In the genomic region with DNA sequence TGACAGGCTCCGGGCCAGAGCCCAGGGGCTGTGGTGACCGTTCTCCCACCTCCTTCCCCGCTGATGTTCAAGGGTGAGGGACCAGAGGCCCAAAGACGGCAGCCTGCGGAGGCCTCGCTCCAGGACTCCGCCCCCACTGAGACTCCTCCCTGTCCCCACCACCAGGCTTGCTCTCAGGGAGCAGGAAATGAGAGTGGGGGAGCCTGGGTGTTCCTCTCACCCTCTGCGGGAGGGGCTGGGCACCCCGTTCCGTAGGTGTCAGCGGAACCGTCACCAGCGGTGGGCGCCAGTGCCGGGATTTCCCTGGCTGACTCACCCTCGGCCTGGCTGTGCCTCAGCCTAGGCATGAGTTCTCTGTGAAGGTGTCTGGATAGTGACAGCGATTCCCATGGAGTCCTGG, we compare ENCODE assay signal across 8 cellular contexts. TPM values are rescaled to one million over a fixed set of nuclear protein-coding genes. Genes with fewer than 3 reads are reported as not detected.
DNase-seq lines count a peak whose midpoint lies in the region; ATAC-seq lines count a peak whose summit lies in the region.

No MANE protein-coding gene starts in this region.

- H3K4me3 Mint-ChIP-seq in activated CD8-positive, alpha-beta memory T cell treated with anti-CD3 and anti-CD28 coated beads, Interleukin-2, amount 10 ng/mL, durations not matched to agents 7 days and 5 days: no peak overlapping the region
- peak overlapping the region; percentile 29 to 63 for H3K4me3 Mint-ChIP-seq in stimulated activated naive B cell treated with anti-CD40 and anti-IgM and Interleukin-4, amounts not matched to agents 10 μg/mL and 1 μg/mL and 100 μg/mL, for 72 hours

- no peaks in the 10 kb centered on the region for H3K36me3 Mint-ChIP-seq in activated CD8-positive, alpha-beta memory T cell treated with anti-CD3 and anti-CD28 coated beads, Interleukin-2, amount 10 ng/mL, durations not matched to agents 7 days and 5 days
- no peaks in the 10 kb centered on the region for H3K36me3 Mint-ChIP-seq in stimulated activated naive B cell treated with anti-CD40 and anti-IgM and Interleukin-4, amounts not matched to agents 10 μg/mL and 1 μg/mL and 100 μg/mL, for 72 hours

- H3K27me3 ChIP-seq in MG63 (no peaks in the 10 kb centered on the region), muscle layer of duodenum (ENCODE audit: low read depth, low read length) (no peaks in the 10 kb centered on the region)
- no peaks in the 10 kb centered on the region for H3K27me3 ChIP-seq in effector memory CD4-positive, alpha-beta T cell (replicated peaks; ENCODE audit: control insufficient read depth, insufficient read depth, low read length, poor library complexity, severe bottlenecking)

- H3K4me1 Mint-ChIP-seq in activated CD8-positive, alpha-beta memory T cell treated with anti-CD3 and anti-CD28 coated beads, Interleukin-2, amount 10 ng/mL, durations not matched to agents 7 days and 5 days: peaks cover 27% of the 10 kb centered on the region
- peaks cover 15 to 21% of the 10 kb centered on the region in 2 donors for H3K4me1 Mint-ChIP-seq in stimulated activated naive B cell treated with anti-CD40 and anti-IgM and Interleukin-4, amounts not matched to agents 10 μg/mL and 1 μg/mL and 100 μg/mL, for 72 hours

- no peaks in the 10 kb centered on the region for H3K9me3 ChIP-seq in MG63
- no peaks in the 10 kb centered on the region for H3K9me3 ChIP-seq in effector memory CD4-positive, alpha-beta T cell (ENCODE audit: control insufficient read depth, low read length)
- H3K9me3 ChIP-seq in muscle layer of duodenum (ENCODE audit: control insufficient read depth in 1 of 2, low read length in 2 of 2): no peaks in the 10 kb centered on the region

- peak overlapping the region; percentile 72 for H3K27ac ChIP-seq in effector memory CD4-positive, alpha-beta T cell (ENCODE audit: insufficient read depth, low read length, poor library complexity, severe bottlenecking)
- H3K27ac ChIP-seq in muscle layer of duodenum (ENCODE audit: low read length): peak overlapping the region; percentile 76

- H3K4me1 ChIP-seq in effector memory CD4-positive, alpha-beta T cell (ENCODE audit: control insufficient read depth, insufficient read depth, low read length, poor library complexity, severe bottlenecking): peaks cover 26% of the 10 kb centered on the region
- H3K4me1 ChIP-seq in muscle layer of duodenum (ENCODE audit: control insufficient read depth in 1 of 2, insufficient read depth in 2 of 2, low read length in 2 of 2): peaks cover 35 to 62% of the 10 kb centered on the region in 2 donors

- peak overlapping the region; percentile 43 for H3K27ac Mint-ChIP-seq in activated CD8-positive, alpha-beta memory T cell treated with anti-CD3 and anti-CD28 coated beads, Interleukin-2, amount 10 ng/mL, durations not matched to agents 7 days and 5 days
- peak overlapping the region; percentile 47 for H3K27ac Mint-ChIP-seq in stimulated activated naive B cell treated with anti-CD40 and anti-IgM and Interleukin-4, amounts not matched to agents 10 μg/mL and 1 μg/mL and 100 μg/mL, for 72 hours

- peaks cover 14% of the 10 kb centered on the region for H3K27me3 Mint-ChIP-seq in activated CD8-positive, alpha-beta memory T cell treated with anti-CD3 and anti-CD28 coated beads, Interleukin-2, amount 10 ng/mL, durations not matched to agents 7 days and 5 days
- H3K27me3 Mint-ChIP-seq in stimulated activated naive B cell treated with anti-CD40 and anti-IgM and Interleukin-4, amounts not matched to agents 10 μg/mL and 1 μg/mL and 100 μg/mL, for 72 hours: peaks cover 13 to 21% of the 10 kb centered on the region in 2 donors

- H3K36me3 ChIP-seq in MG63: no peaks in the 10 kb centered on the region
- no peaks in the 10 kb centered on the region for H3K36me3 ChIP-seq in effector memory CD4-positive, alpha-beta T cell (ENCODE audit: control insufficient read depth, insufficient read depth, low read length)
- H3K36me3 ChIP-seq in muscle layer of duodenum (ENCODE audit: control insufficient read depth in 1 of 2, insufficient read depth in 2 of 2, low read length in 2 of 2): no peaks in the 10 kb centered on the region

- H3K4me3 ChIP-seq in MG63 (no peak overlapping the region), muscle layer of duodenum (ENCODE audit: low read depth in 1 of 2, low read length in 2 of 2) (peak overlapping the region; percentile 26 to 38)
- peak overlapping the region; percentile 40 for H3K4me3 ChIP-seq in effector memory CD4-positive, alpha-beta T cell (ENCODE audit: insufficient read depth, low read depth, low read length, poor library complexity, severe bottlenecking)

- ATAC-seq in GM18907 (IDR thresholded peaks at IDR 0.05; ENCODE audit: unreplicated experiment): peak; percentile 79
- ATAC-seq in activated CD8-positive, alpha-beta memory T cell treated with anti-CD3 and anti-CD28 coated beads, Interleukin-2, amount 10 ng/mL, durations not matched to agents 7 days and 5 days: peak; percentile 98
- peak; percentile 94 to 97 for ATAC-seq in stimulated activated naive B cell treated with anti-CD40 and anti-IgM and Interleukin-4, amounts not matched to agents 10 μg/mL and 1 μg/mL and 100 μg/mL, for 72 hours (replicated peaks)
- ATAC-seq in GM21619 (IDR thresholded peaks at IDR 0.05; ENCODE audit: unreplicated experiment): no peak

- H3K9me3 Mint-ChIP-seq in activated CD8-positive, alpha-beta memory T cell treated with anti-CD3 and anti-CD28 coated beads, Interleukin-2, amount 10 ng/mL, durations not matched to agents 7 days and 5 days (ENCODE audit: low read depth): no peaks in the 10 kb centered on the region
- H3K9me3 Mint-ChIP-seq in stimulated activated naive B cell treated with anti-CD40 and anti-IgM and Interleukin-4, amounts not matched to agents 10 μg/mL and 1 μg/mL and 100 μg/mL, for 72 hours: no peaks in the 10 kb centered on the region

- DNase-seq in MG63 (peak; percentile 88), SK-N-DZ (ENCODE audit: low spot score) (no peak)
- peak; percentile 93 for DNase-seq in activated CD8-positive, alpha-beta memory T cell treated with anti-CD3 and anti-CD28 coated beads, Interleukin-2, amount 10 ng/mL, durations not matched to agents 7 days and 5 days
- DNase-seq in effector memory CD4-positive, alpha-beta T cell: peak; percentile 90 to 95 (median 91)
- DNase-seq in stimulated activated naive B cell treated with anti-CD40 and anti-IgM and Interleukin-4, amounts not matched to agents 10 μg/mL and 1 μg/mL and 100 μg/mL, for 72 hours: peak; percentile 82

- CTCF ChIA-PET in activated CD8-positive, alpha-beta memory T cell treated with anti-CD3 and anti-CD28 coated beads, Interleukin-2, amount 10 ng/mL, durations not matched to agents 7 days and 5 days (lab: Charles Lee): interaction anchor here (1.9 kb wide), 1 partner anchor 38 kb away, joined by 4 read pairs; no protein-coding TSS in a partner anchor

RNA-seq across cellular contexts. Expression of gene DAGLA, which starts 15.7 kb away (rescaled TPM):
- total RNA-seq in MG63 (2014; rRNA removed; shearing (Covaris generic); ENCODE audit: low replicate concordance): 1.3 and 1.4 TPM in 2 replicates
- not detected for total RNA-seq in activated CD8-positive, alpha-beta memory T cell treated with anti-CD3 and anti-CD28 coated beads, Interleukin-2, amount 10 ng/mL, durations not matched to agents 7 days and 5 days
- polyA plus RNA-seq in SK-N-DZ (2014; cell fraction: cytosol; rRNA removed): 4.0 and 4.3 TPM in 2 replicates
- 4.3 and 6.7 TPM in 2 replicates for polyA plus RNA-seq in SK-N-DZ (2014; cell fraction: nucleus; rRNA removed)

RNA-seq across cellular contexts. Expression of gene MYRF, which starts 56.5 kb away (rescaled TPM):
- total RNA-seq in MG63 (2014; rRNA removed; shearing (Covaris generic); ENCODE audit: low replicate concordance): 0.23 and 1.9 TPM in 2 replicates
- 1 to 10 TPM; 2.1 to 2.2 TPM for total RNA-seq in activated CD8-positive, alpha-beta memory T cell treated with anti-CD3 and anti-CD28 coated beads, Interleukin-2, amount 10 ng/mL, durations not matched to agents 7 days and 5 days
- polyA plus RNA-seq in SK-N-DZ (2014; cell fraction: cytosol; rRNA removed): 15.1 and 15.2 TPM in 2 replicates
- polyA plus RNA-seq in SK-N-DZ (2014; cell fraction: nucleus; rRNA removed): 68.5 and 88.2 TPM in 2 replicates
